8 cellular contexts compared by ENCODE assay signal in genomic region chr19:12295191-12295590, GRCh38. TPM values are rescaled to one million over a fixed set of nuclear protein-coding genes. Genes with fewer than 3 reads are reported as not detected.
DNase-seq lines count a peak whose midpoint lies in the region; ATAC-seq and TF ChIP-seq lines count a peak whose summit lies in the region.

No MANE protein-coding gene starts in this region.

- H3K27ac ChIP-seq in adrenal gland (peak overlapping the region in 4 of 5 donors; percentile 90 to 99 (median 98)), lower lobe of right lung (peak overlapping the region; percentile 97), urinary bladder (ENCODE audit: low read depth) (no peak overlapping the region)

- H3K9me3 ChIP-seq in adrenal gland (replicated peaks in 1 of 3) (no peaks in the 10 kb centered on the region), lower lobe of right lung (no peaks in the 10 kb centered on the region)

- TF ChIP-seq CTCF in adrenal gland (IDR thresholded peaks at IDR 0.05) = no peak
- no peak for TF ChIP-seq CTCF in lower lobe of right lung (IDR thresholded peaks at IDR 0.05)

- peaks cover 10% of the 10 kb centered on the region for H3K36me3 Mint-ChIP-seq in activated T-cell treated with anti-CD3 and anti-CD28 coated beads, Interleukin-2, amount 50 U/mL, for 4 hours (ENCODE audit: insufficient read depth)

- H3K4me3 ChIP-seq in adrenal gland (peak overlapping the region in 2 of 4 donors; percentile 90 to 92), lower lobe of right lung (peak overlapping the region; percentile 85), urinary bladder (ENCODE audit: low read depth, low read length) (peak overlapping the region; percentile 81)

- H3K36me3 ChIP-seq in adrenal gland (replicated peaks in 1 of 2) = no peaks in the 10 kb centered on the region
- H3K36me3 ChIP-seq in lower lobe of right lung = no peaks in the 10 kb centered on the region
- H3K36me3 ChIP-seq in urinary bladder (ENCODE audit: insufficient read depth) = no peaks in the 10 kb centered on the region

- H3K27me3 ChIP-seq in adrenal gland = no peaks in the 10 kb centered on the region
- H3K27me3 ChIP-seq in lower lobe of right lung (ENCODE audit: low read depth) = no peaks in the 10 kb centered on the region

- no peak for TF ChIP-seq POLR2A in adrenal gland (IDR thresholded peaks at IDR 0.05)

- peak overlapping the region; percentile 100 for H3K4me3 Mint-ChIP-seq in activated T-cell treated with anti-CD3 and anti-CD28 coated beads, Interleukin-2, amount 50 U/mL, for 4 hours

- no peaks in the 10 kb centered on the region for H3K27me3 Mint-ChIP-seq in activated T-cell treated with anti-CD3 and anti-CD28 coated beads, Interleukin-2, amount 50 U/mL, for 4 hours (ENCODE audit: low read depth)

- H3K9me3 Mint-ChIP-seq in activated T-cell treated with anti-CD3 and anti-CD28 coated beads, Interleukin-2, amount 50 U/mL, for 4 hours = no peaks in the 10 kb centered on the region

- WGBS in adrenal gland, 4 donors = 39 to 48% (median 44%) methylated on average over 10 to 11 of the region's 11 CpGs
- WGBS in urinary bladder = 38% methylated on average over 11 of the region's 11 CpGs

- peak in 1 of 2 donors; percentile 12 for ATAC-seq in activated T-cell treated with anti-CD3 and anti-CD28 coated beads, Interleukin-2, amount 50 U/mL, for 4 hours
- ATAC-seq in lower lobe of right lung = no peak
- no peak for ATAC-seq in GM21367 (IDR thresholded peaks at IDR 0.05; ENCODE audit: unreplicated experiment)

- no peak for DNase-seq in activated T-cell treated with anti-CD3 and anti-CD28 coated beads, Interleukin-2, amount 50 U/mL, for 4 hours
- DNase-seq in activated T-cell treated with anti-CD3 and anti-CD28 coated beads, Interleukin-2, amount 50 U/mL, for 1 hour = no peak
- DNase-seq in adrenal gland (no peak), lower lobe of right lung (no peak), cerebellar cortex (ENCODE audit: low spot score) (no peak), AML-193 (lab: John Stamatoyannopoulos, UW) (no peak)

- peaks cover 23 to 28% of the 10 kb centered on the region in 2 donors for H3K4me1 ChIP-seq in adrenal gland (replicated peaks in 1 of 2)
- H3K4me1 ChIP-seq in lower lobe of right lung = peaks cover 31% of the 10 kb centered on the region
- peaks cover 2% of the 10 kb centered on the region for H3K4me1 ChIP-seq in urinary bladder (ENCODE audit: insufficient read depth)

- peaks cover 32% of the 10 kb centered on the region for H3K4me1 Mint-ChIP-seq in activated T-cell treated with anti-CD3 and anti-CD28 coated beads, Interleukin-2, amount 50 U/mL, for 4 hours (ENCODE audit: low read depth)

- intact Hi-C loops in adrenal gland (cut with DNase I) (loop anchor here in 1 of 2 donors (5.0 kb wide), 1 partner anchor 133 kb away; the partner anchor contains the start of gene ZNF136), lower lobe of right lung (cut with DNase I) (no loop called here)

RNA-seq across cellular contexts. Expression of gene ZNF44, which starts 0.5 kb away (rescaled TPM):
- 1 to 10 TPM; 4.9 to 7.1 (median 6.1) TPM for total RNA-seq in activated T-cell treated with anti-CD3 and anti-CD28 coated beads, Interleukin-2, amount 50 U/mL, for 4 hours
- total RNA-seq in adrenal gland = 10 to 100 TPM in 4 of 8 donors, 1 to 10 TPM in 4; 2.8 to 11.9 (median 10.2) TPM
- 10 to 100 TPM; 10.8 to 14.8 (median 11.5) TPM for polyA plus RNA-seq in adrenal gland
- total RNA-seq in lower lobe of right lung = 12.8 TPM
- total RNA-seq in urinary bladder = 28.3 TPM
- polyA plus RNA-seq in urinary bladder = 9.1 TPM

RNA-seq across cellular contexts. Expression of gene ZNF563, which starts 38.2 kb away (rescaled TPM):
- 1 to 10 TPM; 1.3 to 1.6 (median 1.4) TPM for total RNA-seq in activated T-cell treated with anti-CD3 and anti-CD28 coated beads, Interleukin-2, amount 50 U/mL, for 4 hours
- total RNA-seq in adrenal gland (10 to 100 TPM in 2 of 8 donors, 1 to 10 TPM in 6; 1.8 to 10.6 (median 5.1) TPM), lower lobe of right lung (2.3 TPM), urinary bladder (8.4 TPM)
- polyA plus RNA-seq in adrenal gland (1 to 10 TPM; 1.8 to 5.2 (median 2.7) TPM), urinary bladder (3.5 TPM)
